21 cellular contexts compared by ENCODE assay signal in the genomic region with DNA sequence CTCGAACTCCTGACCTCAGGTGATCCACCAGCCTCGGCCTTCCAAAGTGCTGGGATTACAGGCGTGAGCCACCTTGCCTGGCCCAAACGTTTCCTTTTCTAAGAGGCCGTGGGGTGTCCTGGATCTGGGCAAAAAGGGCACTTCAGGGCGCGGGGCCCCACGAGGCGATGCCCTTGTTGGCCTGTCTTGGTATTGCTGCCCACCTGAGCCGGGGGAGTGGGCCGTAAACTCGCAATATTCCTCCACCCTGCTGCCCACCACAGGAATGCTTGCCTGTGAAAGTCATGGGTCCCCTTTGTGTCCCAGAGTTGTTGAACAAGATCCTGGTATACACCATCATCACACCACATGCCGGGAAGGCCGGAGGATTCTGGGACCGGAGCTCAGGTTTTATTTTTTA. TPM values are rescaled to one million over a fixed set of nuclear protein-coding genes. Genes with fewer than 3 reads are reported as not detected.
DNase-seq lines count a peak whose midpoint lies in the region; ATAC-seq, FAIRE-seq and TF ChIP-seq lines count a peak whose summit lies in the region.
"Had no signal": no experiment of that assay in that cellular context is flagged by ENCODE, and none has a peak within 500 bp of the region (broad histone marks: within the 10 kb centered on the region; RNA-seq: fewer than 3 reads in every experiment).

No MANE protein-coding gene starts in this region.

- H3K9ac ChIP-seq in HepG2 (ENCODE audit: insufficient read depth, low read depth, low read length), result no peak overlapping the region

- TF ChIP-seq CTCF in right lobe of liver (IDR thresholded peaks at IDR 0.05) (no peak), HepG2 (CRISPR knock-in tag; IDR thresholded peaks at IDR 0.05) (no peak), sigmoid colon (IDR thresholded peaks at IDR 0.05) (no peak)

- ATAC-seq in right lobe of liver (no peak), HepG2 (no peak), HG02840 (IDR thresholded peaks at IDR 0.05; ENCODE audit: low FRiP score, unreplicated experiment) (no peak), HG03108 (IDR thresholded peaks at IDR 0.05; ENCODE audit: unreplicated experiment) (no peak), GM21423 (IDR thresholded peaks at IDR 0.05; ENCODE audit: unreplicated experiment) (no peak)

- no peak for TF ChIP-seq RAD21 in HepG2 (CRISPR knock-in tag; IDR thresholded peaks at IDR 0.05)

- peaks cover 16% of the 10 kb centered on the region for H3K4me1 Mint-ChIP-seq in activated CD4-positive, alpha-beta memory T cell treated with anti-CD3 and anti-CD28 coated beads for 36 hours (ENCODE audit: low read depth)
- H3K4me1 Mint-ChIP-seq in activated CD4-positive, alpha-beta memory T cell treated with anti-CD3 and anti-CD28 coated beads, Interleukin-2, amount 10 ng/mL, durations not matched to agents 7 days and 5 days, result peaks cover 19% of the 10 kb centered on the region

- H3K27ac Mint-ChIP-seq in activated CD4-positive, alpha-beta memory T cell treated with anti-CD3 and anti-CD28 coated beads for 36 hours, result no peak overlapping the region
- no peak overlapping the region for H3K27ac Mint-ChIP-seq in activated CD4-positive, alpha-beta memory T cell treated with anti-CD3 and anti-CD28 coated beads, Interleukin-2, amount 10 ng/mL, durations not matched to agents 7 days and 5 days

- WGBS in right lobe of liver (ENCODE audit: insufficient coverage, low coverage, low lambda C conversion rate, missing lambda C conversion rate), result 91% methylated on average over 5 of the region's 15 CpGs
- WGBS in HepG2 (ENCODE audit: low lambda C conversion rate), result 92% methylated on average over 14 of the region's 15 CpGs
- WGBS in sigmoid colon, 2 donors, result 95% methylated on average over 15 of the region's 15 CpGs

- intact Hi-C loops in activated CD4-positive, alpha-beta memory T cell treated with anti-CD3 and anti-CD28 coated beads for 36 hours (cut with micrococcal nuclease), result no loop called here
- intact Hi-C loops in right lobe of liver (cut with DNase I), result no loop called here
- intact Hi-C loops in HepG2 (cut with micrococcal nuclease; ENCODE audit: unreplicated experiment), result no loop called here
- intact Hi-C loops in sigmoid colon (cut with DNase I), result no loop called here

- H3K36me3 ChIP-seq in right lobe of liver (no peaks in the 10 kb centered on the region), HepG2 (replicated peaks in 1 of 2; ENCODE audit: control insufficient read depth in 1 of 2, insufficient read depth in 2 of 2, low read length in 2 of 2) (no peaks in the 10 kb centered on the region), sigmoid colon (no peaks in the 10 kb centered on the region)

- H3K9me3 ChIP-seq in right lobe of liver (no peaks in the 10 kb centered on the region), HepG2 (ENCODE audit: low read length) (no peaks in the 10 kb centered on the region), sigmoid colon (no peaks in the 10 kb centered on the region)

- peaks cover 6% of the 10 kb centered on the region for H3K9me3 Mint-ChIP-seq in activated CD4-positive, alpha-beta memory T cell treated with anti-CD3 and anti-CD28 coated beads for 36 hours
- peaks cover 2% of the 10 kb centered on the region for H3K9me3 Mint-ChIP-seq in activated CD4-positive, alpha-beta memory T cell treated with anti-CD3 and anti-CD28 coated beads, Interleukin-2, amount 10 ng/mL, durations not matched to agents 7 days and 5 days

- no TSS peak for BruUV-seq in HepG2 (replicated peaks; lab: Mats Ljungman, UMichigan)

- H4K20me1 ChIP-seq in HepG2 (ENCODE audit: insufficient read depth, low read length), result no peaks in the 10 kb centered on the region

- H2AFZ ChIP-seq in HepG2 (ENCODE audit: low read length), result no peak overlapping the region

- H3K4me1 ChIP-seq in right lobe of liver (peaks cover 0 to 17% (median 3%) of the 10 kb centered on the region in 4 donors), HepG2 (ENCODE audit: insufficient read depth, low read length) (peaks cover 55% of the 10 kb centered on the region), sigmoid colon (peaks cover 0 to 22% (median 9%) of the 10 kb centered on the region in 4 donors)

- H3K27ac ChIP-seq in right lobe of liver (no peak overlapping the region), HepG2 (ENCODE audit: extremely low read length, insufficient read depth, low read length) (no peak overlapping the region), sigmoid colon (no peak overlapping the region)
- H3K27ac ChIP-seq: 22Rv1, C4-2B had no signal

- peak; percentile 5 for DNase-seq in activated CD4-positive, alpha-beta memory T cell treated with anti-CD3 and anti-CD28 coated beads for 36 hours
- DNase-seq in activated CD4-positive, alpha-beta memory T cell treated with anti-CD3 and anti-CD28 coated beads, Interleukin-2, amount 10 ng/mL, durations not matched to agents 7 days and 5 days, result no peak
- peak in 2 of 3 donors; percentile 43 to 45 for DNase-seq in right lobe of liver
- no peak for DNase-seq in HepG2 (ENCODE audit: low spot score)
- peak; percentile 60 for DNase-seq in sigmoid colon
- DNase-seq: DND-41, HCEC 1CT, Karpas-422, NCI-H1417 treated with DMSO at 0.1 percent for 48 hours, NCI-H187 treated with DMSO at 0.1 percent for 48 hours, NCI-H2227 treated with DMSO at 0.1 percent for 48 hours, NCI-H510A treated with DMSO at 0.1 percent for 48 hours, NCI-H774, OCI-M1 had no signal

- H3K4me3 ChIP-seq in right lobe of liver (no peak overlapping the region), HepG2 (replicated peaks in 1 of 3; ENCODE audit: insufficient read depth in 1 of 3, low read depth in 2 of 3, low read length in 3 of 3) (no peak overlapping the region), sigmoid colon (no peak overlapping the region)

- FAIRE-seq in HepG2 (lab: Jason Lieb, UNC), result no peak
- FAIRE-seq: HTR-8/SVneo had no signal

- no peaks in the 10 kb centered on the region for H3K36me3 Mint-ChIP-seq in activated CD4-positive, alpha-beta memory T cell treated with anti-CD3 and anti-CD28 coated beads for 36 hours
- H3K36me3 Mint-ChIP-seq in activated CD4-positive, alpha-beta memory T cell treated with anti-CD3 and anti-CD28 coated beads, Interleukin-2, amount 10 ng/mL, durations not matched to agents 7 days and 5 days (ENCODE audit: low read depth), result no peaks in the 10 kb centered on the region
- H3K36me3 Mint-ChIP-seq: IgD-negative memory B cell had no signal

- CTCF ChIA-PET in activated CD4-positive, alpha-beta memory T cell treated with anti-CD3 and anti-CD28 coated beads for 36 hours (lab: Charles Lee), result interaction anchor here (0.7 to 1.0 kb wide), 2 partner anchors 11 to 13 kb away, joined by 3 to 4 read pairs; no protein-coding TSS in a partner anchor
- CTCF ChIA-PET in activated CD4-positive, alpha-beta memory T cell treated with anti-CD3 and anti-CD28 coated beads, Interleukin-2, amount 10 ng/mL, durations not matched to agents 7 days and 5 days (lab: Charles Lee), result interaction anchor here (0.6 to 1.4 kb wide), 3 partner anchors 8 to 15 kb away, joined by 3 read pairs; no protein-coding TSS in a partner anchor
- CTCF ChIA-PET in HepG2 (lab: Yijun Ruan, JAX; ENCODE audit: low intra/inter-chr PET ratio, low total read pairs), result no interaction called here

- POLR2A ChIA-PET in activated CD4-positive, alpha-beta memory T cell treated with anti-CD3 and anti-CD28 coated beads for 36 hours (lab: Charles Lee), result no interaction called here
- POLR2A ChIA-PET in activated CD4-positive, alpha-beta memory T cell treated with anti-CD3 and anti-CD28 coated beads, Interleukin-2, amount 10 ng/mL, durations not matched to agents 7 days and 5 days (lab: Charles Lee), result no interaction called here
- POLR2A ChIA-PET in HepG2 (lab: Yijun Ruan, JAX), result no interaction called here

- no peaks in the 10 kb centered on the region for H3K79me2 ChIP-seq in HepG2 (ENCODE audit: insufficient read depth, low read length)

- H3K27me3 Mint-ChIP-seq in activated CD4-positive, alpha-beta memory T cell treated with anti-CD3 and anti-CD28 coated beads for 36 hours, result peaks cover 17% of the 10 kb centered on the region
- peaks cover 16% of the 10 kb centered on the region for H3K27me3 Mint-ChIP-seq in activated CD4-positive, alpha-beta memory T cell treated with anti-CD3 and anti-CD28 coated beads, Interleukin-2, amount 10 ng/mL, durations not matched to agents 7 days and 5 days

- H3K4me3 Mint-ChIP-seq in activated CD4-positive, alpha-beta memory T cell treated with anti-CD3 and anti-CD28 coated beads for 36 hours, result no peak overlapping the region
- no peak overlapping the region for H3K4me3 Mint-ChIP-seq in activated CD4-positive, alpha-beta memory T cell treated with anti-CD3 and anti-CD28 coated beads, Interleukin-2, amount 10 ng/mL, durations not matched to agents 7 days and 5 days

- in situ Hi-C loops in HepG2 (cut with HindIII; ENCODE audit: extremely low pct_ligation_motif_present, low pct_unique_long_range_greater_than_20kb), result no loop called here

- no peak for TF ChIP-seq POLR2A in right lobe of liver (IDR thresholded peaks at IDR 0.05)
- no peak for TF ChIP-seq POLR2A in HepG2 (IDR thresholded peaks at IDR 0.05; ENCODE audit: insufficient read depth in 1 of 2, low read depth in 2 of 2, low read length in 2 of 2)
- TF ChIP-seq POLR2A in sigmoid colon (IDR thresholded peaks at IDR 0.05), result no peak

- H3K27me3 ChIP-seq in right lobe of liver (no peaks in the 10 kb centered on the region), HepG2 (ENCODE audit: control insufficient read depth in 1 of 2, insufficient read depth in 2 of 2, low read length in 2 of 2) (no peaks in the 10 kb centered on the region; a peak in 1 of 5 replicates), sigmoid colon (no peaks in the 10 kb centered on the region)

- TF ChIP-seq EP300 in HepG2 (IDR thresholded peaks at IDR 0.05; ENCODE audit: low read depth in 2 of 2, low read length in 2 of 2) (no peak), HepG2 (CRISPR knock-in tag; IDR thresholded peaks at IDR 0.05; ENCODE audit: borderline replicate concordance) (no peak), sigmoid colon (IDR thresholded peaks at IDR 0.05) (no peak)

- H3K4me2 ChIP-seq in HepG2 (ENCODE audit: low read depth, low read length), result no peak overlapping the region

RNA-seq across cellular contexts. Expression of gene SSR1, which starts 49.0 kb away (rescaled TPM):
- total RNA-seq in activated CD4-positive, alpha-beta memory T cell treated with anti-CD3 and anti-CD28 coated beads for 36 hours, result 100 to 1,000 TPM; 156 to 164 TPM
- 100 to 1,000 TPM; 182 to 188 TPM for total RNA-seq in activated CD4-positive, alpha-beta memory T cell treated with anti-CD3 and anti-CD28 coated beads, Interleukin-2, amount 10 ng/mL, durations not matched to agents 7 days and 5 days
- total RNA-seq in right lobe of liver (100 to 1,000 TPM in 2 of 6 experiments, 10 to 100 TPM in 4; 60.8 to 110 (median 90.5) TPM), HepG2 (2016; rRNA removed; fragmentation: Illumina TruSeq; extraction: Trizol) (208 and 243 TPM in 2 replicates), sigmoid colon (10 to 100 TPM; 24.1 to 53.9 (median 33.3) TPM)
- total RNA-seq in HepG2 (2016; cell fraction: cytosol; rRNA removed; fragmentation: Illumina TruSeq; extraction: Trizol; ENCODE audit: low read depth), result 39.6 and 42.9 TPM in 2 replicates
- total RNA-seq in HepG2 (2016; cell fraction: insoluble cytoplasmic fraction; rRNA removed; fragmentation: Illumina TruSeq; extraction: Trizol), result 200 and 237 TPM in 2 replicates
- 91.8 and 97.7 TPM in 2 replicates for total RNA-seq in HepG2 (2016; cell fraction: membrane; rRNA removed; fragmentation: Illumina TruSeq; extraction: Trizol)
- total RNA-seq in HepG2 (2016; cell fraction: nucleus; rRNA removed; fragmentation: Illumina TruSeq; extraction: Trizol), result 235 and 275 TPM in 2 replicates
- polyA plus RNA-seq in HepG2 (2011; rRNA removed) (135 and 203 TPM in 2 replicates), sigmoid colon (10 to 100 TPM; 10.8 to 55.1 (median 24.3) TPM)
- 77.3 and 119 TPM in 2 replicates for polyA plus RNA-seq in HepG2 (2011; cell fraction: cytosol; rRNA removed)
- 28.6 and 39.3 TPM in 2 replicates for polyA plus RNA-seq in HepG2 (2011; cell fraction: nucleus; rRNA removed)
- 148 and 179 TPM in 2 replicates for polyA plus RNA-seq in HepG2 (2012)
- polyA plus RNA-seq in HepG2 (2016; cell fraction: cytosol; fragmentation: Illumina TruSeq; extraction: Trizol; ENCODE audit: low read depth), result 33.8 and 41.9 TPM in 2 replicates
- polyA plus RNA-seq in HepG2 (2016; cell fraction: insoluble cytoplasmic fraction; fragmentation: Illumina TruSeq; extraction: Trizol; ENCODE audit: low read depth), result 176 and 181 TPM in 2 replicates
- polyA plus RNA-seq in HepG2 (2016; cell fraction: membrane; fragmentation: Illumina TruSeq; extraction: Trizol; ENCODE audit: low read depth), result 64.9 and 66.7 TPM in 2 replicates
- polyA plus RNA-seq in HepG2 (2016; cell fraction: nucleus; fragmentation: Illumina TruSeq; extraction: Trizol; ENCODE audit: insufficient read depth, low read depth), result 275 and 279 TPM in 2 replicates
- polyA minus RNA-seq in HepG2 (2011; rRNA and poly(A)+ RNA removed; ENCODE audit: low replicate concordance), result 76.5 and 121 TPM in 2 replicates
- polyA minus RNA-seq in HepG2 (2011; cell fraction: cytosol; rRNA and poly(A)+ RNA removed), result 135 and 140 TPM in 2 replicates
- polyA minus RNA-seq in HepG2 (2011; cell fraction: nucleus; rRNA and poly(A)+ RNA removed), result 83.2 and 87.0 TPM in 2 replicates

Comparison
In these comparisons a context has a peak if more than half of its experiments do, and no peak if none do; other contexts are left out.
1. DNase-seq: peak in activated CD4-positive, alpha-beta memory T cell treated with anti-CD3 and anti-CD28 coated beads for 36 hours (single experiment), right lobe of liver (2 of 3) and sigmoid colon (single experiment); none in activated CD4-positive, alpha-beta memory T cell treated with anti-CD3 and anti-CD28 coated beads, Interleukin-2, amount 10 ng/mL, durations not matched to agents 7 days and 5 days (single experiment) and HepG2 (single experiment).